Comparison of ENCODE assay signal across 1 cellular context in genomic region chr2:16019060-16019475, GRCh38.
TF ChIP-seq lines count a peak whose summit lies in the region.

No MANE protein-coding gene starts in this region.

TF ChIP-seq in GM23338, 12 proteins besides CTCF, POLR2A, EP300 and RAD21 (continued from another document):
- TF ChIP-seq ZNF462 (CRISPR knock-in tag; IDR thresholded peaks at IDR 0.05) (no peak), EZH2phosphoT487 (IDR thresholded peaks at IDR 0.05; ENCODE audit: unreplicated experiment) (no peak), ETS1 (IDR thresholded peaks at IDR 0.05) (no peak), ZNF114 (CRISPR knock-in tag; IDR thresholded peaks at IDR 0.05) (no peak)
